1 cellular context compared by ENCODE assay signal in genomic region chr7:29613100-29613499, GRCh38.
TF ChIP-seq lines count a peak whose summit lies in the region.

No MANE protein-coding gene starts in this region.

TF ChIP-seq in HCT116, 20 proteins besides CTCF, POLR2A, EP300 and RAD21:
- TF ChIP-seq REST (IDR thresholded peaks at IDR 0.05; ENCODE audit: low read depth) (no peak), SIN3A (IDR thresholded peaks at IDR 0.05; ENCODE audit: low read depth) (no peak), CEBPB (IDR thresholded peaks at IDR 0.05; ENCODE audit: low read depth) (no peak), SP1 (IDR thresholded peaks at IDR 0.05; ENCODE audit: low read depth) (no peak)
